Comparison of ENCODE assay signal across 9 cellular contexts in genomic region chr10:80684217-80684616, GRCh38.
DNase-seq lines count a peak whose midpoint lies in the region; ATAC-seq, FAIRE-seq and TF ChIP-seq lines count a peak whose summit lies in the region.
"Had no signal": no experiment of that assay in that cellular context is flagged by ENCODE, and none has a peak within 500 bp of the region (broad histone marks: within the 10 kb centered on the region; RNA-seq: fewer than 3 reads in every experiment).

No MANE protein-coding gene starts in this region.

- no peak for FAIRE-seq in H54 (lab: Jason Lieb, UNC)

- H3K9me3 ChIP-seq in CD4-positive, alpha-beta memory T cell (ENCODE audit: control insufficient read depth in 1 of 2, low read length in 2 of 2): no peaks in the 10 kb centered on the region

- peak; percentile 42 to 58 (median 51) for DNase-seq in CD4-positive, alpha-beta memory T cell
- DNase-seq in HT1080 (ENCODE audit: low read depth) (peak; percentile 49), cerebellum (ENCODE audit: low spot score) (peak; percentile 30), SHP77 (lab: John Stamatoyannopoulos, UW) (no peak), H54 (ENCODE audit: insufficient read length, low spot score) (no peak), NCI-H748 (lab: John Stamatoyannopoulos, UW; ENCODE audit: unreplicated experiment) (no peak)
- DNase-seq in activated CD8-positive, alpha-beta memory T cell treated with anti-CD3 and anti-CD28 coated beads, Interleukin-2, amount 50 U/mL, for 4 hours: no peak
- DNase-seq: activated B cell treated with CpG ODN at 0.5 μM for 24 hours had no signal

- H3K4me1 Mint-ChIP-seq in CD4-positive, alpha-beta memory T cell: peaks cover 0 to 1% (median 0%) of the 10 kb centered on the region in 4 donors
- H3K4me1 Mint-ChIP-seq: activated B cell treated with CpG ODN at 0.5 μM for 24 hours had no signal

- no peaks in the 10 kb centered on the region for H3K36me3 Mint-ChIP-seq in CD4-positive, alpha-beta memory T cell

- no peaks in the 10 kb centered on the region for H3K4me1 ChIP-seq in CD4-positive, alpha-beta memory T cell (ENCODE audit: insufficient read depth, low read length)

- CTCF ChIA-PET in CD4-positive, alpha-beta memory T cell (lab: Charles Lee; ENCODE audit: partially characterized antibody): interaction anchor here (1.3 to 3.6 kb wide), 3 partner anchors 9 to 22 kb away, joined by 4 to 18 read pairs (median 7); no protein-coding TSS in a partner anchor

- no peaks in the 10 kb centered on the region for H3K36me3 ChIP-seq in CD4-positive, alpha-beta memory T cell (ENCODE audit: insufficient read depth, low read length)

- intact Hi-C loops in CD4-positive, alpha-beta memory T cell (cut with micrococcal nuclease): no loop called here

- peaks cover 0 to 1% of the 10 kb centered on the region in 2 donors for H3K27me3 Mint-ChIP-seq in CD4-positive, alpha-beta memory T cell
- H3K27me3 Mint-ChIP-seq: activated B cell treated with CpG ODN at 0.5 μM for 24 hours had no signal

- no peak overlapping the region for H3K4me3 ChIP-seq in CD4-positive, alpha-beta memory T cell (ENCODE audit: low read length in 2 of 2)

- peak; percentile 64 for ATAC-seq in GM19455 (IDR thresholded peaks at IDR 0.05; ENCODE audit: unreplicated experiment)

- no peak overlapping the region for H3K4me3 Mint-ChIP-seq in CD4-positive, alpha-beta memory T cell
- H3K4me3 Mint-ChIP-seq: activated B cell treated with CpG ODN at 0.5 μM for 24 hours had no signal

- H3K27ac ChIP-seq in CD4-positive, alpha-beta memory T cell (ENCODE audit: low read depth, low read length): no peak overlapping the region

- no peak overlapping the region for H3K27ac Mint-ChIP-seq in CD4-positive, alpha-beta memory T cell
- H3K27ac Mint-ChIP-seq: activated B cell treated with CpG ODN at 0.5 μM for 24 hours had no signal

- H3K27me3 ChIP-seq in CD4-positive, alpha-beta memory T cell (ENCODE audit: insufficient read depth, low read length): no peaks in the 10 kb centered on the region

- POLR2A ChIA-PET in CD4-positive, alpha-beta memory T cell (lab: Charles Lee; ENCODE audit: partially characterized antibody): no interaction called here

- no peak for TF ChIP-seq POLR2A in H54 (IDR thresholded peaks at IDR 0.05; ENCODE audit: low read depth, low read length)

- no peaks in the 10 kb centered on the region for H3K9me3 Mint-ChIP-seq in CD4-positive, alpha-beta memory T cell
- H3K9me3 Mint-ChIP-seq: activated B cell treated with CpG ODN at 0.5 μM for 24 hours had no signal

Comparison
In these comparisons a context has a peak if more than half of its experiments do, and no peak if none do; other contexts are left out.
1. DNase-seq: peak in CD4-positive, alpha-beta memory T cell (5 of 5), HT1080 (single experiment) and cerebellum (single experiment); none in SHP77 (0 of 2), H54 (single experiment), activated CD8-positive, alpha-beta memory T cell treated with anti-CD3 and anti-CD28 coated beads, Interleukin-2, amount 50 U/mL, for 4 hours (single experiment) and NCI-H748 (single experiment).